Comparison of ENCODE assay signal across 9 cellular contexts in the genomic region with DNA sequence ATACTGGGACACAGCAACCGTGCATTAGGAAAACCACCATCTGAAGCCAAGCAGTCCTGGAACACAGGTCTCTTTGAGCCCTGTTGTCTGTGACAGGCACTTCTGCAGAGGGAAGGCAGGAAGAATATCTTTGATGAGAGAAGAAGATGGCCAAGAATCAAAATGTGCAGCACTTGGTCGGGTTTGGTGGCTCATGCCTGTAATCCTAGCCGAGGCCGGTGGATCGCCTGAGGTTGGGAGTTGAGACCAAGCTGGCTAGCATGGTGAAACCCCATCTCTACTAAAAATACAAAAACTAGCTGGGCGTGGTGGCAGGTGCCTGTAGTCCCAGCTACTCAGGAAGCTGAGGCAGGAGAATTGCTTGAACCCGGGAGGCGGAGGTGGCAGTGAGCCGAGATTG. TPM values are rescaled to one million over a fixed set of nuclear protein-coding genes. Genes with fewer than 3 reads are reported as not detected.
DNase-seq lines count a peak whose midpoint lies in the region; ATAC-seq and TF ChIP-seq lines count a peak whose summit lies in the region.
"Not testable (repeated sequence)": the region's sequence is repeated elsewhere in the genome, so short reads cannot be mapped to it uniquely, and the experiment has no call there.
"Had no signal": no experiment of that assay in that cellular context is flagged by ENCODE, and none has a peak within 500 bp of the region (broad histone marks: within the 10 kb centered on the region; RNA-seq: fewer than 3 reads in every experiment).

No MANE protein-coding gene starts in this region.

- peak overlapping the region in 1 of 8 donors; percentile 68 for H3K4me3 Mint-ChIP-seq in CD4-positive, alpha-beta memory T cell
- H3K4me3 Mint-ChIP-seq in T-cell; activated CD4-positive, alpha-beta memory T cell treated with anti-CD3 and anti-CD28 coated beads for 36 hours; activated T-helper 2 cell treated with anti-CD3 and anti-CD28 coated beads, Interferon-gamma antibody, Interleukin-2, Interleukin-4, amounts not matched to agents 10 μg/mL and 5 μg/mL and 100 μg/mL, durations not matched to agents 14 hours and 24 hours and 36 hours (ENCODE audit: low read depth); stimulated activated memory B cell treated with anti-CD40 and anti-IgM and Interleukin-4, amounts not matched to agents 10 μg/mL and 1 μg/mL and 100 μg/mL, for 72 hours: not testable (repeated sequence)
- peak overlapping the region in 1 of 10 donors; percentile 41 for H3K4me3 Mint-ChIP-seq in naive thymus-derived CD8-positive, alpha-beta T cell

- CTCF ChIA-PET in CD4-positive, alpha-beta memory T cell (lab: Charles Lee; ENCODE audit: partially characterized antibody), result interaction anchor here (1.3 to 6.7 kb wide), 2 partner anchors 13 to 66 kb away, joined by 3 to 64 read pairs; no protein-coding TSS in a partner anchor
- CTCF ChIA-PET in T-cell (lab: Charles Lee); activated CD4-positive, alpha-beta memory T cell treated with anti-CD3 and anti-CD28 coated beads for 36 hours (lab: Charles Lee): not testable (repeated sequence)

- H3K36me3 ChIP-seq in CD4-positive, alpha-beta memory T cell (ENCODE audit: insufficient read depth, low read length), result peaks cover 13% of the 10 kb centered on the region

- not testable (repeated sequence) for H3K27ac ChIP-seq in CD4-positive, alpha-beta memory T cell (ENCODE audit: low read depth, low read length); coronary artery

- POLR2A ChIA-PET in CD4-positive, alpha-beta memory T cell (lab: Charles Lee; ENCODE audit: partially characterized antibody); T-cell (lab: Charles Lee); activated CD4-positive, alpha-beta memory T cell treated with anti-CD3 and anti-CD28 coated beads for 36 hours (lab: Charles Lee): not testable (repeated sequence)
- POLR2A ChIA-PET in naive thymus-derived CD8-positive, alpha-beta T cell (lab: Charles Lee), result interaction anchor here (1.6 kb wide), 1 partner anchor 13 kb away, joined by 5 read pairs; no protein-coding TSS in a partner anchor

- ATAC-seq in T-cell (replicated peaks in 1 of 4); naive thymus-derived CD8-positive, alpha-beta T cell; stimulated activated memory B cell treated with anti-CD40 and anti-IgM and Interleukin-4, amounts not matched to agents 10 μg/mL and 1 μg/mL and 100 μg/mL, for 72 hours: not testable (repeated sequence)

- not testable (repeated sequence) for H3K27me3 Mint-ChIP-seq in CD4-positive, alpha-beta memory T cell; T-cell; activated CD4-positive, alpha-beta memory T cell treated with anti-CD3 and anti-CD28 coated beads for 36 hours; activated T-helper 2 cell treated with anti-CD3 and anti-CD28 coated beads, Interferon-gamma antibody, Interleukin-2, Interleukin-4, amounts not matched to agents 10 μg/mL and 5 μg/mL and 100 μg/mL, durations not matched to agents 14 hours and 24 hours and 36 hours (ENCODE audit: low read depth); naive thymus-derived CD8-positive, alpha-beta T cell; stimulated activated memory B cell treated with anti-CD40 and anti-IgM and Interleukin-4, amounts not matched to agents 10 μg/mL and 1 μg/mL and 100 μg/mL, for 72 hours

- DNase-seq in CD4-positive, alpha-beta memory T cell; T-cell; activated T-helper 2 cell treated with anti-CD3 and anti-CD28 coated beads, Interferon-gamma antibody, Interleukin-2, Interleukin-4, amounts not matched to agents 10 μg/mL and 5 μg/mL and 100 μg/mL, durations not matched to agents 14 hours and 24 hours and 36 hours (ENCODE audit: low spot score); naive thymus-derived CD8-positive, alpha-beta T cell: not testable (repeated sequence)
- DNase-seq in activated CD4-positive, alpha-beta memory T cell treated with anti-CD3 and anti-CD28 coated beads for 36 hours, result peak; percentile 5
- peak; percentile 41 for DNase-seq in coronary artery (ENCODE audit: low spot score)

- not testable (repeated sequence) for H3K4me3 ChIP-seq in CD4-positive, alpha-beta memory T cell (ENCODE audit: low read length in 2 of 2); coronary artery

- H3K9me3 Mint-ChIP-seq in CD4-positive, alpha-beta memory T cell; T-cell; activated CD4-positive, alpha-beta memory T cell treated with anti-CD3 and anti-CD28 coated beads for 36 hours; activated T-helper 2 cell treated with anti-CD3 and anti-CD28 coated beads, Interferon-gamma antibody, Interleukin-2, Interleukin-4, amounts not matched to agents 10 μg/mL and 5 μg/mL and 100 μg/mL, durations not matched to agents 14 hours and 24 hours and 36 hours; naive thymus-derived CD8-positive, alpha-beta T cell; stimulated activated memory B cell treated with anti-CD40 and anti-IgM and Interleukin-4, amounts not matched to agents 10 μg/mL and 1 μg/mL and 100 μg/mL, for 72 hours: not testable (repeated sequence)

- not testable (repeated sequence) for TF ChIP-seq CTCF in coronary artery (IDR thresholded peaks at IDR 0.05)

- peak overlapping the region; percentile 14 to 84 (median 77) for H3K27ac Mint-ChIP-seq in CD4-positive, alpha-beta memory T cell
- peak overlapping the region; percentile 46 to 80 for H3K27ac Mint-ChIP-seq in T-cell
- not testable (repeated sequence) for H3K27ac Mint-ChIP-seq in activated CD4-positive, alpha-beta memory T cell treated with anti-CD3 and anti-CD28 coated beads for 36 hours
- peak overlapping the region; percentile 59 for H3K27ac Mint-ChIP-seq in activated T-helper 2 cell treated with anti-CD3 and anti-CD28 coated beads, Interferon-gamma antibody, Interleukin-2, Interleukin-4, amounts not matched to agents 10 μg/mL and 5 μg/mL and 100 μg/mL, durations not matched to agents 14 hours and 24 hours and 36 hours
- peak overlapping the region in 8 of 10 donors; percentile 53 to 87 (median 72) for H3K27ac Mint-ChIP-seq in naive thymus-derived CD8-positive, alpha-beta T cell
- H3K27ac Mint-ChIP-seq in stimulated activated memory B cell treated with anti-CD40 and anti-IgM and Interleukin-4, amounts not matched to agents 10 μg/mL and 1 μg/mL and 100 μg/mL, for 72 hours, result peak overlapping the region; percentile 47

- peaks cover 52 to 89% (median 71%) of the 10 kb centered on the region in 4 donors for H3K4me1 Mint-ChIP-seq in CD4-positive, alpha-beta memory T cell
- peaks cover 73 to 86% (median 77%) of the 10 kb centered on the region in 3 donors for H3K4me1 Mint-ChIP-seq in T-cell
- H3K4me1 Mint-ChIP-seq in activated CD4-positive, alpha-beta memory T cell treated with anti-CD3 and anti-CD28 coated beads for 36 hours (ENCODE audit: low read depth), result peaks cover 74% of the 10 kb centered on the region
- peaks cover 55% of the 10 kb centered on the region for H3K4me1 Mint-ChIP-seq in activated T-helper 2 cell treated with anti-CD3 and anti-CD28 coated beads, Interferon-gamma antibody, Interleukin-2, Interleukin-4, amounts not matched to agents 10 μg/mL and 5 μg/mL and 100 μg/mL, durations not matched to agents 14 hours and 24 hours and 36 hours (ENCODE audit: low read depth)
- H3K4me1 Mint-ChIP-seq in naive thymus-derived CD8-positive, alpha-beta T cell, result peaks cover 33 to 83% (median 82%) of the 10 kb centered on the region in 4 donors
- H3K4me1 Mint-ChIP-seq in stimulated activated memory B cell treated with anti-CD40 and anti-IgM and Interleukin-4, amounts not matched to agents 10 μg/mL and 1 μg/mL and 100 μg/mL, for 72 hours, result peaks cover 91% of the 10 kb centered on the region

- not testable (repeated sequence) for H3K9me3 ChIP-seq in CD4-positive, alpha-beta memory T cell (ENCODE audit: control insufficient read depth in 1 of 2, low read length in 2 of 2)

- peaks cover 79% of the 10 kb centered on the region for H3K4me1 ChIP-seq in CD4-positive, alpha-beta memory T cell (ENCODE audit: insufficient read depth, low read length)

- not testable (repeated sequence) for H3K27me3 ChIP-seq in CD4-positive, alpha-beta memory T cell (ENCODE audit: insufficient read depth, low read length)

- H3K36me3 Mint-ChIP-seq in CD4-positive, alpha-beta memory T cell, result peaks cover 19 to 38% of the 10 kb centered on the region in 2 donors
- peaks cover 35% of the 10 kb centered on the region for H3K36me3 Mint-ChIP-seq in T-cell
- peaks cover 19% of the 10 kb centered on the region for H3K36me3 Mint-ChIP-seq in activated CD4-positive, alpha-beta memory T cell treated with anti-CD3 and anti-CD28 coated beads for 36 hours
- peaks cover 40% of the 10 kb centered on the region for H3K36me3 Mint-ChIP-seq in activated T-helper 2 cell treated with anti-CD3 and anti-CD28 coated beads, Interferon-gamma antibody, Interleukin-2, Interleukin-4, amounts not matched to agents 10 μg/mL and 5 μg/mL and 100 μg/mL, durations not matched to agents 14 hours and 24 hours and 36 hours (ENCODE audit: low read depth)
- H3K36me3 Mint-ChIP-seq in naive thymus-derived CD8-positive, alpha-beta T cell, result peaks cover 0 to 29% (median 1%) of the 10 kb centered on the region in 3 donors
- peaks cover 34% of the 10 kb centered on the region for H3K36me3 Mint-ChIP-seq in stimulated activated memory B cell treated with anti-CD40 and anti-IgM and Interleukin-4, amounts not matched to agents 10 μg/mL and 1 μg/mL and 100 μg/mL, for 72 hours

- intact Hi-C loops in CD4-positive, alpha-beta memory T cell (cut with micrococcal nuclease); activated CD4-positive, alpha-beta memory T cell treated with anti-CD3 and anti-CD28 coated beads for 36 hours (cut with micrococcal nuclease); activated T-helper 2 cell treated with anti-CD3 and anti-CD28 coated beads, Interferon-gamma antibody, Interleukin-2, Interleukin-4, amounts not matched to agents 10 μg/mL and 5 μg/mL and 100 μg/mL, durations not matched to agents 14 hours and 24 hours and 36 hours (cut with micrococcal nuclease): not testable (repeated sequence)

RNA-seq across cellular contexts. Expression of gene SYNE3, which starts 6.1 kb away (rescaled TPM):
- total RNA-seq in CD4-positive, alpha-beta memory T cell, result 10 to 100 TPM; 47.7 to 52.2 TPM
- 1 to 10 TPM; 4.3 to 9.0 TPM for polyA plus RNA-seq in CD4-positive, alpha-beta memory T cell
- 10 to 100 TPM; 55.6 to 92.3 (median 77.8) TPM for total RNA-seq in T-cell
- 10 to 100 TPM; 35.3 to 37.3 TPM for total RNA-seq in activated CD4-positive, alpha-beta memory T cell treated with anti-CD3 and anti-CD28 coated beads for 36 hours
- total RNA-seq in activated T-helper 2 cell treated with anti-CD3 and anti-CD28 coated beads, Interferon-gamma antibody, Interleukin-2, Interleukin-4, amounts not matched to agents 10 μg/mL and 5 μg/mL and 100 μg/mL, durations not matched to agents 14 hours and 24 hours and 36 hours, result 36.5 and 40.1 TPM in 2 replicates
- 10 to 100 TPM; 47.1 to 48.2 TPM for total RNA-seq in naive thymus-derived CD8-positive, alpha-beta T cell
- polyA plus RNA-seq in naive thymus-derived CD8-positive, alpha-beta T cell, result 1 to 10 TPM; 2.4 to 4.6 (median 4.5) TPM
- total RNA-seq: H1, HT-29 had no signal

RNA-seq across cellular contexts. Expression of gene GLRX5, which starts 24.5 kb away (rescaled TPM):
- total RNA-seq in CD4-positive, alpha-beta memory T cell, result 10 to 100 TPM; 17.6 to 18.7 TPM
- 10 to 100 TPM; 60.3 to 74.7 TPM for polyA plus RNA-seq in CD4-positive, alpha-beta memory T cell
- 10 to 100 TPM; 15.4 to 24.2 (median 16.0) TPM for total RNA-seq in T-cell
- 10 to 100 TPM; 31.8 to 32.2 TPM for total RNA-seq in activated CD4-positive, alpha-beta memory T cell treated with anti-CD3 and anti-CD28 coated beads for 36 hours
- total RNA-seq in activated T-helper 2 cell treated with anti-CD3 and anti-CD28 coated beads, Interferon-gamma antibody, Interleukin-2, Interleukin-4, amounts not matched to agents 10 μg/mL and 5 μg/mL and 100 μg/mL, durations not matched to agents 14 hours and 24 hours and 36 hours, result 32.4 and 39.4 TPM in 2 replicates
- total RNA-seq in naive thymus-derived CD8-positive, alpha-beta T cell, result 10 to 100 TPM; 17.9 to 22.5 TPM
- 10 to 100 TPM; 61.6 to 87.6 (median 67.6) TPM for polyA plus RNA-seq in naive thymus-derived CD8-positive, alpha-beta T cell
